In genomic region chr1:12636098-12636950, GRCh38 we compare ENCODE assay signal across 11 cellular contexts. TPM values are rescaled to one million over a fixed set of nuclear protein-coding genes. Genes with fewer than 3 reads are reported as not detected.
DNase-seq lines count a peak whose midpoint lies in the region; ATAC-seq and TF ChIP-seq lines count a peak whose summit lies in the region.
"Had no signal": no experiment of that assay in that cellular context is flagged by ENCODE, and none has a peak within 500 bp of the region (broad histone marks: within the 10 kb centered on the region; RNA-seq: fewer than 3 reads in every experiment).

No MANE protein-coding gene starts in this region.

- no peaks in the 10 kb centered on the region for H3K27me3 ChIP-seq in HAP-1 (ENCODE audit: low read depth)
- no peaks in the 10 kb centered on the region for H3K27me3 ChIP-seq in skeletal muscle tissue (ENCODE audit: control insufficient read depth in 3 of 3, insufficient read depth in 3 of 3, low read length in 3 of 3)
- H3K27me3 ChIP-seq in foreskin keratinocyte: no peaks in the 10 kb centered on the region
- no peaks in the 10 kb centered on the region for H3K27me3 ChIP-seq in Peyer's patch

- TF ChIP-seq CTCF in cardiac fibroblast (IDR thresholded peaks at IDR 0.05; ENCODE audit: low read depth, low read length): no peak
- no peak for TF ChIP-seq CTCF in foreskin keratinocyte (conservative IDR thresholded peaks at IDR 0.05)
- TF ChIP-seq CTCF in Peyer's patch (IDR thresholded peaks at IDR 0.05): no peak

- no peak overlapping the region for H3K9ac ChIP-seq in skeletal muscle tissue (ENCODE audit: low read depth in 1 of 3, low read length in 3 of 3)

- H3K9me3 ChIP-seq in HAP-1 (peaks cover 27% of the 10 kb centered on the region), skeletal muscle tissue (ENCODE audit: control insufficient read depth in 3 of 3, low read length in 3 of 3) (peaks cover 2 to 5% (median 5%) of the 10 kb centered on the region in 3 donors), Peyer's patch (peaks cover 0 to 16% (median 5%) of the 10 kb centered on the region in 4 donors)

- peak; percentile 28 to 71 for DNase-seq in HAP-1 (ENCODE audit: low spot score in 2 of 2)
- peak; percentile 95 to 96 for DNase-seq in cardiac fibroblast (ENCODE audit: low read depth in 2 of 2)
- DNase-seq in islet precursor cell: peak; percentile 91
- no peak for DNase-seq in foreskin keratinocyte
- no peak for DNase-seq in NCI-H2171 treated with DMSO at 0.1 percent for 48 hours (lab: John Stamatoyannopoulos, UW)
- DNase-seq in Peyer's patch: no peak
- DNase-seq: DMS 273 treated with DMSO at 0.1 percent for 48 hours, WERI-Rb-1 had no signal

- H3K36me3 ChIP-seq in HAP-1 (replicated peaks): no peaks in the 10 kb centered on the region
- H3K36me3 ChIP-seq in skeletal muscle tissue (ENCODE audit: control insufficient read depth in 3 of 3, insufficient read depth in 3 of 3, low read length in 3 of 3): no peaks in the 10 kb centered on the region
- H3K36me3 ChIP-seq in Peyer's patch: no peaks in the 10 kb centered on the region
- H3K36me3 ChIP-seq: WERI-Rb-1 had no signal

- ATAC-seq in foreskin keratinocyte: no peak
- no peak for ATAC-seq in HG03280 (IDR thresholded peaks at IDR 0.05; ENCODE audit: unreplicated experiment)
- ATAC-seq: activated T-helper 17 cell treated with anti-CD3 and anti-CD28 coated beads, Interleukin-2, amount 50 U/mL, for 72 hours had no signal

- in situ Hi-C loops in HAP-1 (cut with MboI; ENCODE audit: low sequenced_read_pairs): no loop called here

- TF ChIP-seq POLR2A in Peyer's patch (IDR thresholded peaks at IDR 0.05): no peak

- H3K4me1 ChIP-seq in HAP-1 (peaks cover 4% of the 10 kb centered on the region), skeletal muscle tissue (ENCODE audit: control insufficient read depth in 3 of 3, insufficient read depth in 3 of 3, low read length in 3 of 3) (peaks cover 3 to 19% (median 3%) of the 10 kb centered on the region in 3 donors), foreskin keratinocyte (no peaks in the 10 kb centered on the region), Peyer's patch (no peaks in the 10 kb centered on the region)

- peak overlapping the region; percentile 11 for H3K27ac ChIP-seq in skeletal muscle tissue (ENCODE audit: low read depth, low read length)
- no peak overlapping the region for H3K27ac ChIP-seq in foreskin keratinocyte
- H3K27ac ChIP-seq in Peyer's patch: peak overlapping the region in 1 of 4 donors; percentile 25
- H3K27ac ChIP-seq: WERI-Rb-1 had no signal

- H3K4me3 ChIP-seq in HAP-1 (no peak overlapping the region), cardiac fibroblast (replicated peaks in 1 of 2; ENCODE audit: low read depth in 2 of 2, low read length in 2 of 2) (no peak overlapping the region), skeletal muscle tissue (ENCODE audit: low read length in 3 of 3) (no peak overlapping the region), Peyer's patch (no peak overlapping the region)

RNA-seq across cellular contexts. Expression of gene AADACL4, which starts 7.6 kb away (rescaled TPM):
- total RNA-seq in skeletal muscle tissue (not detected), foreskin keratinocyte (not detected in 2 replicates), Peyer's patch (not detected)
- not detected in 2 replicates for polyA plus RNA-seq in foreskin keratinocyte
- total RNA-seq: activated T-helper 17 cell treated with anti-CD3 and anti-CD28 coated beads, Interleukin-2, amount 50 U/mL, for 72 hours had no signal

RNA-seq across cellular contexts. Expression of gene DHRS3, which starts 18.3 kb away (rescaled TPM):
- total RNA-seq in skeletal muscle tissue (37.6 TPM), foreskin keratinocyte (2.6 and 6.4 TPM in 2 replicates), Peyer's patch (100 to 1,000 TPM in 2 of 4 donors, 10 to 100 TPM in 2; 34.7 to 179 (median 108) TPM)
- polyA plus RNA-seq in foreskin keratinocyte: 3.2 and 7.0 TPM in 2 replicates

Comparison
In these comparisons a context has a peak if more than half of its experiments do, and no peak if none do; other contexts are left out.
1. DNase-seq: peak in HAP-1 (2 of 2), cardiac fibroblast (2 of 2) and islet precursor cell (single experiment); none in foreskin keratinocyte (0 of 2), NCI-H2171 treated with DMSO at 0.1 percent for 48 hours (single experiment) and Peyer's patch (0 of 3).